13 cellular contexts compared by ENCODE assay signal in the genomic region with DNA sequence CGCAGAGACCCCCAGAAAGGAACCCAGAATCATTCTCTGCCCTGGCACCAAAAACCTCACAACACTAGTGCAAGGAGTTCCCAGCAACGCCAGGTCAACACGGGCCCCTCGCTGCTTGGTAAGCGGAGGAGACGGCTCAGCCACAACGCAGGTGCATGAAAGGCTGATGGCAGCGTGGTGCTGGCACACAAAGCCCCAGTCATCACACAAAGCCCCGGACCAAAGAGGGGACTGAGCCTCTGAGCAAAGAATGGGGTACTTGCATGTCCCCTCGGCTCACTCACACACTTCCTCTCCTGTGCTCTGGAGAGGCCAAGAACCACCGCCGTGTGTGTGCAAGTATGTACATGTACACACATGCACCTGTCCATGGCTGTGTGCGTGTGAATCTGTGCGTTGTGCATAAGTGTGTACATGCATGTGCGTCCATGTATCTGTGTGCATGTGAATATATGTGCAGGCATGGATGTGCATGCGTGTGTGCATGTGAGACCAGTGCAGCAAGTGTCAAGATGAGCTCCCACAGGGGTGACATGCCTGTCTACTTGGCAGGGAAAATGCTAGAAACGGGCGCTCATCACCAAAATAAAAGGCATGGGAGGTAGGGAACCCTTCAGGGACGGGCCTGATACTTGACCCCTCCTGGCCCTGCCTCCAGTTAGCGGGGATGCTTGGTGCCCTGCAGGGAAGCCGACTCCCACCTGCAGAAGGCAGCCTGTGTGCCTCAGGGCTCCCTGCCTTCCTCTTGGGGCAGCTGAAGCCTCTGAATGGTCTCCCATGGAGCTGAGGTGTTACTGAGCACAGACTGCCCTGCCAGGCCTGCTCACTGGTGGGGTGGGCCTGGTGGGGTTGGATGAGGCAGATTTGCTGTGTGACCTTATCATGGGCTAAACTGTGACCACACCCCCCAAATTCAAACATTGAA.
DNase-seq lines count a peak whose midpoint lies in the region; FAIRE-seq and TF ChIP-seq lines count a peak whose summit lies in the region.
"Had no signal": no experiment of that assay in that cellular context is flagged by ENCODE, and none has a peak within 500 bp of the region (broad histone marks: within the 10 kb centered on the region; RNA-seq: fewer than 3 reads in every experiment).

No MANE protein-coding gene starts in this region.

- no peak overlapping the region for H3K27ac Mint-ChIP-seq in neural progenitor cell

- H2AFZ ChIP-seq in neural progenitor cell (replicated peaks), result no peak overlapping the region

- in situ Hi-C loops in G401 (cut with HindIII; ENCODE audit: low sequenced_read_pairs), result no loop called here

- H3K9me3 ChIP-seq in sigmoid colon (no peaks in the 10 kb centered on the region), left ventricle myocardium inferior (replicated peaks) (no peaks in the 10 kb centered on the region), neural progenitor cell (ENCODE audit: low read depth) (no peaks in the 10 kb centered on the region)

- H3K27ac ChIP-seq in sigmoid colon, result no peak overlapping the region
- H3K27ac ChIP-seq in left ventricle myocardium inferior (replicated peaks), result no peak overlapping the region
- no peak overlapping the region for H3K27ac ChIP-seq in neural progenitor cell

- H3K4me1 ChIP-seq in sigmoid colon (no peaks in the 10 kb centered on the region), left ventricle myocardium inferior (peaks cover 17% of the 10 kb centered on the region), neural progenitor cell (peaks cover 6% of the 10 kb centered on the region)

- peaks cover 22% of the 10 kb centered on the region for H3K4me1 Mint-ChIP-seq in neural progenitor cell

- no peak overlapping the region for H3K9ac ChIP-seq in neural progenitor cell

- no peaks in the 10 kb centered on the region for H3K27me3 ChIP-seq in sigmoid colon
- no peaks in the 10 kb centered on the region for H3K27me3 ChIP-seq in left ventricle myocardium inferior (ENCODE audit: low read depth)
- H3K27me3 ChIP-seq in neural progenitor cell, result no peaks in the 10 kb centered on the region

- no peak overlapping the region for H3K4me2 ChIP-seq in neural progenitor cell

- H3K4me3 ChIP-seq in sigmoid colon (no peak overlapping the region), left ventricle myocardium inferior (no peak overlapping the region), neural progenitor cell (no peak overlapping the region)

- no peak for TF ChIP-seq POLR2A in sigmoid colon (IDR thresholded peaks at IDR 0.05)

- 89% methylated on average over 21 of the region's 21 CpGs for WGBS in sigmoid colon, 2 donors

- no peak for TF ChIP-seq EP300 in sigmoid colon (IDR thresholded peaks at IDR 0.05)

- peak; percentile 64 for DNase-seq in G401 (ENCODE audit: low spot score)
- DNase-seq in HTR-8/SVneo (ENCODE audit: insufficient read length, low spot score), result no peak
- peak; percentile 41 for DNase-seq in iPS-NIHi7 (ENCODE audit: extremely low spot score)
- peak; percentile 41 for DNase-seq in sigmoid colon
- no peak for DNase-seq in SHP77 treated with DMSO at 0.1 percent for 48 hours (lab: John Stamatoyannopoulos, UW)
- DNase-seq in left ventricle myocardium inferior, result no peak
- DNase-seq in neural progenitor cell (ENCODE audit: low spot score), result no peak
- DNase-seq: DMS153, EL, H9, KBM-7, NCI-H446, NCI-H748 treated with DMSO at 0.1 percent for 48 hours had no signal

- peak; percentile 89 for FAIRE-seq in HTR-8/SVneo (lab: Jason Lieb, UNC)

- no peaks in the 10 kb centered on the region for H3F3A ChIP-seq in neural progenitor cell (ENCODE audit: low read depth)

- H3K4me3 Mint-ChIP-seq in neural progenitor cell, result no peak overlapping the region
- H3K4me3 Mint-ChIP-seq: H9 had no signal

- no peaks in the 10 kb centered on the region for H4K20me1 ChIP-seq in neural progenitor cell (ENCODE audit: low read depth)

- intact Hi-C loops in sigmoid colon (cut with DNase I) (no loop called here), left ventricle myocardium inferior (cut with micrococcal nuclease) (no loop called here)

- H3K79me2 ChIP-seq in neural progenitor cell (ENCODE audit: low read depth), result no peaks in the 10 kb centered on the region

- peaks cover 6% of the 10 kb centered on the region for H3K27me3 Mint-ChIP-seq in neural progenitor cell (ENCODE audit: insufficient read depth, low read depth)

- H3K36me3 ChIP-seq in sigmoid colon (no peaks in the 10 kb centered on the region), left ventricle myocardium inferior (no peaks in the 10 kb centered on the region), neural progenitor cell (no peaks in the 10 kb centered on the region)

- no peaks in the 10 kb centered on the region for H3K36me3 Mint-ChIP-seq in neural progenitor cell

- TF ChIP-seq CTCF in sigmoid colon (IDR thresholded peaks at IDR 0.05), result no peak
- no peak for TF ChIP-seq CTCF in left ventricle myocardium inferior (IDR thresholded peaks at IDR 0.05; ENCODE audit: borderline replicate concordance)
- TF ChIP-seq CTCF in neural progenitor cell (IDR thresholded peaks at IDR 0.05), result no peak

- H3K9me3 Mint-ChIP-seq in neural progenitor cell, result no peaks in the 10 kb centered on the region
- H3K9me3 Mint-ChIP-seq: H9 had no signal

Comparison
In these comparisons a context has a peak if more than half of its experiments do, and no peak if none do; other contexts are left out.
1. DNase-seq: peak in G401 (single experiment), iPS-NIHi7 (single experiment) and sigmoid colon (single experiment); none in HTR-8/SVneo (single experiment), SHP77 treated with DMSO at 0.1 percent for 48 hours (single experiment), left ventricle myocardium inferior (single experiment) and neural progenitor cell (single experiment).